9 cellular contexts compared by ENCODE assay signal in the genomic region with DNA sequence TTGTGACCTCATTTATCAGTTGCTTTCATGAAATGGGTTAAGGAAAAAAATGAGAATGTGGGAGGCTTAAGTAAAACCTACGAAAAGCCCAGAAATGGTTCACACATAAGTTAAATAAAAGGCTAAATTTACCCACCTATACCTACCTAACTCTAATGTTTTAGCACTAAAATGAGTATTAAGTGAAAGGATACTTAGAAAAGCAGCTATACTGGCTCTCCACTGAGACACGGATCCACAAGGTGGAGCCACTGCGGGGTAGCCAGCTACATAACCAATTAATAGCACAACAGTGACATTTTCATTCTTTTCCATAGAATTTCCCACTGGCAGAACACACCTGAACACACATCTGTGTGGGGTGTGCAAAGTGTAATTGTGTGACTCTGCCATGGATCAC.
DNase-seq lines count a peak whose midpoint lies in the region; ATAC-seq, FAIRE-seq and TF ChIP-seq lines count a peak whose summit lies in the region.
"Had no signal": no experiment of that assay in that cellular context is flagged by ENCODE, and none has a peak within 500 bp of the region (broad histone marks: within the 10 kb centered on the region; RNA-seq: fewer than 3 reads in every experiment).

No MANE protein-coding gene starts in this region.

- no TSS peak for BruUV-seq in Calu3 (replicated peaks; lab: Mats Ljungman, UMichigan)

- TF ChIP-seq EP300 in Ishikawa (IDR thresholded peaks at IDR 0.05; ENCODE audit: borderline replicate concordance) = no peak

- peak; percentile 50 for TF ChIP-seq RAD21 in Ishikawa (IDR thresholded peaks at IDR 0.05; ENCODE audit: low read depth)

- H3K27ac ChIP-seq in spleen = no peak overlapping the region

- TF ChIP-seq CTCF in Calu3 (IDR thresholded peaks at IDR 0.05; ENCODE audit: unreplicated experiment) (no peak), spleen (IDR thresholded peaks at IDR 0.05 in 8 of 11, conservative IDR thresholded peaks at IDR 0.05 in 3 of 11) (peak in 9 of 11 experiments; percentile 23 to 60 (median 45)), omental fat pad (IDR thresholded peaks at IDR 0.05) (no peak)

- FAIRE-seq in GM19239 (lab: Jason Lieb, UNC) = no peak

- 41 to 56% (median 48%) methylated on average over 3 of the region's 3 CpGs for WGBS in spleen, 5 donors

- no peaks in the 10 kb centered on the region for H3K36me3 ChIP-seq in spleen

- no peak overlapping the region for H3K4me3 Mint-ChIP-seq in Calu3 (ENCODE audit: low read depth, unreplicated experiment)
- H3K4me3 Mint-ChIP-seq: stimulated activated naive CD8-positive, alpha-beta T cell treated with anti-CD3 and anti-CD28 coated beads, Interleukin-15, amount 100 ng/mL, for 72 hours had no signal

- no peaks in the 10 kb centered on the region for H3K27me3 Mint-ChIP-seq in Calu3 (ENCODE audit: unreplicated experiment)
- H3K27me3 Mint-ChIP-seq: stimulated activated naive CD8-positive, alpha-beta T cell treated with anti-CD3 and anti-CD28 coated beads, Interleukin-15, amount 100 ng/mL, for 72 hours had no signal

- no peak overlapping the region for H3K4me3 ChIP-seq in spleen

- H3K27me3 ChIP-seq in spleen (replicated peaks in 1 of 7) = peaks cover 0 to 11% (median 0%) of the 10 kb centered on the region in 7 donors

- TF ChIP-seq POLR2A in spleen (IDR thresholded peaks at IDR 0.05) = no peak
- no peak for TF ChIP-seq POLR2A in GM18505 (IDR thresholded peaks at IDR 0.05; ENCODE audit: borderline replicate concordance, extremely low read depth, insufficient read depth, insufficient read length)

- H3K4me1 Mint-ChIP-seq in Calu3 (ENCODE audit: low read depth, unreplicated experiment) = peaks cover 21% of the 10 kb centered on the region

- no peaks in the 10 kb centered on the region for H3K36me3 Mint-ChIP-seq in Calu3 (ENCODE audit: insufficient read depth, unreplicated experiment)

- H3K9me3 ChIP-seq in spleen = no peaks in the 10 kb centered on the region

- DNase-seq in Calu3 = peak; percentile 42
- peak; percentile 37 for DNase-seq in activated CD4-positive, alpha-beta T cell treated with anti-CD3 and anti-CD28 coated beads, Interleukin-2, amount 50 U/mL, for 1 hour
- DNase-seq in germinal center (ENCODE audit: low spot score) = peak; percentile 38
- no peak for DNase-seq in spleen
- DNase-seq in omental fat pad (ENCODE audit: low spot score) = no peak
- no peak for DNase-seq in GM19239 (ENCODE audit: insufficient read length, low spot score)

- H3K27ac Mint-ChIP-seq in Calu3 (ENCODE audit: unreplicated experiment) = no peak overlapping the region
- H3K27ac Mint-ChIP-seq: stimulated activated naive CD8-positive, alpha-beta T cell treated with anti-CD3 and anti-CD28 coated beads, Interleukin-15, amount 100 ng/mL, for 72 hours had no signal

- H3K4me1 ChIP-seq in spleen = peaks cover 9 to 64% (median 39%) of the 10 kb centered on the region in 6 donors

- ATAC-seq in omental fat pad (ENCODE audit: low FRiP score) (no peak), GM18505 (IDR thresholded peaks at IDR 0.05; ENCODE audit: unreplicated experiment) (no peak)
- ATAC-seq: stimulated activated naive CD8-positive, alpha-beta T cell treated with anti-CD3 and anti-CD28 coated beads, Interleukin-15, amount 100 ng/mL, for 72 hours had no signal

- no peaks in the 10 kb centered on the region for H3K9me3 Mint-ChIP-seq in Calu3 (ENCODE audit: low read depth, unreplicated experiment)
- H3K9me3 Mint-ChIP-seq: stimulated activated naive CD8-positive, alpha-beta T cell treated with anti-CD3 and anti-CD28 coated beads, Interleukin-15, amount 100 ng/mL, for 72 hours had no signal

- intact Hi-C loops in Calu3 (cut with micrococcal nuclease; ENCODE audit: unreplicated experiment) (loop anchor here (2.0 to 5.0 kb wide), 2 partner anchors 85 to 201 kb away; no protein-coding TSS in a partner anchor), spleen (cut with DNase I; ENCODE audit: low total_unique reads) (no loop called here)

- CTCF ChIA-PET in Calu3 (lab: Charles Lee) = interaction anchor here (0.7 to 1.7 kb wide), 4 partner anchors 15 to 278 kb away, joined by 3 to 6 read pairs (median 3); no protein-coding TSS in a partner anchor

TF ChIP-seq in Ishikawa, 13 proteins besides CTCF, POLR2A, EP300 and RAD21:
- TF ChIP-seq FOXM1 (IDR thresholded peaks at IDR 0.05; ENCODE audit: borderline replicate concordance, low read depth) (no peak), TCF12 (IDR thresholded peaks at IDR 0.05; ENCODE audit: low read depth) (no peak), ZBTB7A (IDR thresholded peaks at IDR 0.05; ENCODE audit: low read depth) (no peak), TAF1 (IDR thresholded peaks at IDR 0.05; ENCODE audit: low read depth) (no peak)

Comparison
In these comparisons a context has a peak if more than half of its experiments do, and no peak if none do; other contexts are left out.
1. DNase-seq: peak in Calu3 (single experiment), activated CD4-positive, alpha-beta T cell treated with anti-CD3 and anti-CD28 coated beads, Interleukin-2, amount 50 U/mL, for 1 hour (single experiment) and germinal center (single experiment); none in spleen (single experiment), omental fat pad (single experiment) and GM19239 (single experiment).
2. CTCF ChIP-seq: peak in spleen (9 of 11); none in Calu3 (single experiment) and omental fat pad (0 of 3).